26 cellular contexts compared by ENCODE assay signal in genomic region chr2:154032220-154032619, GRCh38.
DNase-seq lines count a peak whose midpoint lies in the region; ATAC-seq, FAIRE-seq and TF ChIP-seq lines count a peak whose summit lies in the region.
"Had no signal": no experiment of that assay in that cellular context is flagged by ENCODE, and none has a peak within 500 bp of the region (broad histone marks: within the 10 kb centered on the region; RNA-seq: fewer than 3 reads in every experiment).

No MANE protein-coding gene starts in this region.

- TF ChIP-seq CTCF in HFFc6 (IDR thresholded peaks at IDR 0.05) (no peak), stomach (IDR thresholded peaks at IDR 0.05) (no peak), osteocyte (IDR thresholded peaks at IDR 0.05) (no peak)

- DNase-seq in LoVo (ENCODE audit: low spot score): no peak
- no peak for DNase-seq in HFFc6
- no peak for DNase-seq in stomach
- no peak for DNase-seq in osteocyte (ENCODE audit: extremely low spot score, unreplicated experiment)
- DNase-seq: activated B cell treated with CpG ODN at 0.5 μM for 24 hours; activated CD4-positive, alpha-beta memory T cell treated with anti-CD3 and anti-CD28 coated beads for 36 hours; cortex of kidney; glutamatergic neuron; GM23248; left colon; mesendoderm; NCI-H2029 treated with DMSO at 0.1 percent for 48 hours; testis had no signal

- H3K27ac Mint-ChIP-seq in HFFc6 (no peak overlapping the region), osteocyte (ENCODE audit: unreplicated experiment) (no peak overlapping the region)
- H3K27ac Mint-ChIP-seq: activated B cell treated with CpG ODN at 0.5 μM for 24 hours; activated CD4-positive, alpha-beta memory T cell treated with anti-CD3 and anti-CD28 coated beads for 36 hours; natural killer cell treated with Interleukin-12 subunit alpha and Interleukin-12 subunit beta and Interleukin-15 and Interleukin-18, amount 100 ng/mL, for 72 hours; stimulated activated memory B cell treated with anti-CD40 and anti-IgM and Interleukin-4, amounts not matched to agents 10 μg/mL and 1 μg/mL and 100 μg/mL, for 72 hours had no signal

- H3K4me1 ChIP-seq in stomach: no peaks in the 10 kb centered on the region
- H3K4me1 ChIP-seq: BLaER1, parathyroid adenoma, testis had no signal

- H3K27me3 Mint-ChIP-seq in HFFc6 (ENCODE audit: insufficient read depth) (no peaks in the 10 kb centered on the region), osteocyte (ENCODE audit: unreplicated experiment) (no peaks in the 10 kb centered on the region)
- H3K27me3 Mint-ChIP-seq: activated B cell treated with CpG ODN at 0.5 μM for 24 hours; activated CD4-positive, alpha-beta memory T cell treated with anti-CD3 and anti-CD28 coated beads for 36 hours; natural killer cell treated with Interleukin-12 subunit alpha and Interleukin-12 subunit beta and Interleukin-15 and Interleukin-18, amount 100 ng/mL, for 72 hours; stimulated activated memory B cell treated with anti-CD40 and anti-IgM and Interleukin-4, amounts not matched to agents 10 μg/mL and 1 μg/mL and 100 μg/mL, for 72 hours had no signal

- H3K27ac ChIP-seq in stomach: no peak overlapping the region
- H3K27ac ChIP-seq: BLaER1, GM23248, parathyroid adenoma, SK-N-MC, testis had no signal

- WGBS in stomach, 5 donors: 76 to 84% (median 80%) methylated on average over 3 of the region's 3 CpGs

- intact Hi-C loops in stomach (cut with DNase I; ENCODE audit: low total_unique reads): no loop called here

- H3K36me3 Mint-ChIP-seq in HFFc6 (ENCODE audit: low read depth) (no peaks in the 10 kb centered on the region), osteocyte (ENCODE audit: unreplicated experiment) (no peaks in the 10 kb centered on the region)
- H3K36me3 Mint-ChIP-seq: activated CD4-positive, alpha-beta memory T cell treated with anti-CD3 and anti-CD28 coated beads for 36 hours; natural killer cell treated with Interleukin-12 subunit alpha and Interleukin-12 subunit beta and Interleukin-15 and Interleukin-18, amount 100 ng/mL, for 72 hours; stimulated activated memory B cell treated with anti-CD40 and anti-IgM and Interleukin-4, amounts not matched to agents 10 μg/mL and 1 μg/mL and 100 μg/mL, for 72 hours had no signal

- H3K4me3 Mint-ChIP-seq in HFFc6 (no peak overlapping the region), osteocyte (ENCODE audit: unreplicated experiment) (no peak overlapping the region)
- H3K4me3 Mint-ChIP-seq: activated B cell treated with CpG ODN at 0.5 μM for 24 hours; activated CD4-positive, alpha-beta memory T cell treated with anti-CD3 and anti-CD28 coated beads for 36 hours; natural killer cell treated with Interleukin-12 subunit alpha and Interleukin-12 subunit beta and Interleukin-15 and Interleukin-18, amount 100 ng/mL, for 72 hours; stimulated activated memory B cell treated with anti-CD40 and anti-IgM and Interleukin-4, amounts not matched to agents 10 μg/mL and 1 μg/mL and 100 μg/mL, for 72 hours had no signal

- FAIRE-seq in A204.1 (lab: Jason Lieb, UNC): peak; percentile 79
- FAIRE-seq: bronchial epithelial cell, endometrium, RCC 7860 had no signal

- H3K4me3 ChIP-seq in stomach: no peak overlapping the region
- H3K4me3 ChIP-seq: BLaER1, GM23248, SK-N-MC, testis had no signal

- H3K9me3 Mint-ChIP-seq in HFFc6 (peaks cover 18% of the 10 kb centered on the region), osteocyte (ENCODE audit: unreplicated experiment) (no peaks in the 10 kb centered on the region)

- peaks cover 0 to 4% (median 0%) of the 10 kb centered on the region in 4 donors for H3K9me3 ChIP-seq in stomach
- H3K9me3 ChIP-seq: BLaER1, testis had no signal

- H3K36me3 ChIP-seq in stomach: no peaks in the 10 kb centered on the region
- H3K36me3 ChIP-seq: BLaER1 had no signal

- TF ChIP-seq POLR2A in stomach (IDR thresholded peaks at IDR 0.05): no peak

- H3K4me1 Mint-ChIP-seq in HFFc6 (ENCODE audit: low read depth): no peaks in the 10 kb centered on the region
- no peaks in the 10 kb centered on the region for H3K4me1 Mint-ChIP-seq in osteocyte (ENCODE audit: unreplicated experiment)
- H3K4me1 Mint-ChIP-seq: activated B cell treated with CpG ODN at 0.5 μM for 24 hours; stimulated activated memory B cell treated with anti-CD40 and anti-IgM and Interleukin-4, amounts not matched to agents 10 μg/mL and 1 μg/mL and 100 μg/mL, for 72 hours had no signal

- peak; percentile 93 for ATAC-seq in GM18868 (IDR thresholded peaks at IDR 0.05; ENCODE audit: unreplicated experiment)
- peak; percentile 56 for ATAC-seq in HG02852 (IDR thresholded peaks at IDR 0.05; ENCODE audit: unreplicated experiment)
- peak; percentile 77 for ATAC-seq in HG03565 (IDR thresholded peaks at IDR 0.05; ENCODE audit: unreplicated experiment)
- ATAC-seq: left colon; natural killer cell treated with Interleukin-12 subunit alpha and Interleukin-12 subunit beta and Interleukin-15 and Interleukin-18, amount 100 ng/mL, for 72 hours; sciatic nerve; stimulated activated memory B cell treated with anti-CD40 and anti-IgM and Interleukin-4, amounts not matched to agents 10 μg/mL and 1 μg/mL and 100 μg/mL, for 72 hours had no signal

- no peaks in the 10 kb centered on the region for H3K27me3 ChIP-seq in stomach
- H3K27me3 ChIP-seq: BLaER1, testis had no signal

- no peak for TF ChIP-seq EP300 in stomach (IDR thresholded peaks at IDR 0.05)
